ENCODE assay signal across 22 cellular contexts in the genomic region with DNA sequence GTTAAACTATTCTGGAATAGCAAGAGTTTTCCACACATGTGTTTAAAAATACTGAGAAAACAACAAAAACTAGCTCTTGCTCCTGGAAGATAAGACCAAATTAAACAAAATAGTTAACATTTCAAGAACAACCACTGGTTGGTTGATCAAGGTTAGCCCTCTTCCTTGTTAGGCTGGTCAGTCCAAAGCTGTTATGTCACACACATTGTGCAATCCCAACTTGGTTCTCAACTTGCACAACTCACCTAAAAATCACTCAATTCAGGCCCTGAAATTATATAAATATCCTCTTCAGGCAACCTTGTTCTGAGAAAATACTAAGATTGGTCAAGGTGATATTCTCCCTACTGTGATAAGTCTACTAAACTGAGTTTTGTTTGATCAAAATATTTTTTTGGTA.
"Had no signal": no experiment of that assay in that cellular context is flagged by ENCODE, and none has a peak within 500 bp of the region (broad histone marks: within the 10 kb centered on the region; RNA-seq: fewer than 3 reads in every experiment).

No MANE protein-coding gene starts in this region.

- DNase-seq: cortex of kidney; dorsolateral prefrontal cortex; effector CD8-positive, alpha-beta T cell; heart right ventricle; left ventricle myocardium inferior; lower lobe of right lung; nucleus accumbens; ovary; right cardiac atrium; small intestine; stimulated activated CD4-positive, alpha-beta T cell treated with anti-CD3 and anti-CD28 coated beads, Interleukin-12 subunit alpha, Interleukin-12 subunit beta, amount 100 ng/mL, for 4 hours; stimulated activated CD4-positive, alpha-beta T cell treated with anti-CD3 and anti-CD28 coated beads, Interleukin-2, amount 100 ng/mL, for 48 hours; stimulated activated CD8-positive, alpha-beta memory T cell treated with anti-CD3 and anti-CD28 coated beads, Interleukin-4, amount 100 ng/mL, for 48 hours; stimulated activated naive CD8-positive, alpha-beta T cell treated with anti-CD3 and anti-CD28 coated beads, Interleukin-15, Interleukin-2, amounts not matched to agents 100 U/mL and 50 U/mL, for 24 hours; thyroid gland; upper lobe of right lung had no signal

- H3K27ac ChIP-seq: dorsolateral prefrontal cortex, heart right ventricle, left ventricle myocardium inferior, lower lobe of right lung, neural progenitor cell, ovary, suprapubic skin, thyroid gland, upper lobe of right lung, vagina had no signal

- H3K9ac ChIP-seq: neural progenitor cell had no signal

- H3K9me3 ChIP-seq: lower lobe of right lung, ovary, suprapubic skin, thyroid gland, upper lobe of right lung, vagina had no signal

- H3K4me3 ChIP-seq: dorsolateral prefrontal cortex, heart right ventricle, left ventricle myocardium inferior, lower lobe of right lung, neural progenitor cell, ovary, suprapubic skin, thyroid gland, upper lobe of right lung, vagina had no signal

- H3K27me3 ChIP-seq: heart right ventricle, neural progenitor cell, ovary, suprapubic skin, thyroid gland, upper lobe of right lung, vagina had no signal

- H3K4me2 ChIP-seq: neural progenitor cell had no signal

- ATAC-seq: esophagus mucosa; heart right ventricle; lower lobe of right lung; natural killer cell treated with Interleukin-12 subunit alpha and Interleukin-12 subunit beta and Interleukin-15 and Interleukin-18, amount 100 ng/mL, for 72 hours; right cardiac atrium; stimulated activated effector memory CD8-positive, alpha-beta T cell treated with anti-CD3 and anti-CD28 coated beads, Interleukin-12 subunit alpha, Interleukin-12 subunit beta, amount 100 ng/mL, for 72 hours; stimulated activated naive CD8-positive, alpha-beta T cell treated with anti-CD3 and anti-CD28 coated beads, Interleukin-15, Interleukin-2, amounts not matched to agents 100 U/mL and 50 U/mL, for 24 hours; upper lobe of right lung had no signal

- H2AFZ ChIP-seq: neural progenitor cell had no signal

- H3K36me3 ChIP-seq: heart right ventricle, left ventricle myocardium inferior, lower lobe of right lung, neural progenitor cell, ovary, suprapubic skin, thyroid gland, upper lobe of right lung, vagina had no signal

- H3K4me1 ChIP-seq: heart right ventricle, left ventricle myocardium inferior, lower lobe of right lung, neural progenitor cell, suprapubic skin, thyroid gland, upper lobe of right lung, vagina had no signal
